18 cellular contexts compared by ENCODE assay signal in genomic region chr7:2938514-2939192, GRCh38.
DNase-seq lines count a peak whose midpoint lies in the region; ATAC-seq and TF ChIP-seq lines count a peak whose summit lies in the region.
"Had no signal": no experiment of that assay in that cellular context is flagged by ENCODE, and none has a peak within 500 bp of the region (broad histone marks: within the 10 kb centered on the region; RNA-seq: fewer than 3 reads in every experiment).

No MANE protein-coding gene starts in this region.

- H2BK5ac ChIP-seq in neuronal stem cell (ENCODE audit: low read length): peak overlapping the region; percentile 18

- peak overlapping the region; percentile 53 for H3K27ac Mint-ChIP-seq in activated CD8-positive, alpha-beta T cell treated with anti-CD3 and anti-CD28 coated beads for 36 hours
- no peak overlapping the region for H3K27ac Mint-ChIP-seq in activated CD8-positive, alpha-beta T cell treated with anti-CD3 and anti-CD28 coated beads, Interleukin-2, amount 10 ng/mL, durations not matched to agents 7 days and 5 days
- peak overlapping the region in 2 of 3 donors; percentile 59 to 93 for H3K27ac Mint-ChIP-seq in IgD-negative memory B cell

- peak overlapping the region; percentile 12 for H3K9ac ChIP-seq in neuronal stem cell (ENCODE audit: low read depth, low read length, poor library complexity)

- H3K4me1 Mint-ChIP-seq in activated CD8-positive, alpha-beta T cell treated with anti-CD3 and anti-CD28 coated beads for 36 hours (ENCODE audit: low read depth): peaks cover 20% of the 10 kb centered on the region
- H3K4me1 Mint-ChIP-seq in activated CD8-positive, alpha-beta T cell treated with anti-CD3 and anti-CD28 coated beads, Interleukin-2, amount 10 ng/mL, durations not matched to agents 7 days and 5 days (ENCODE audit: low read depth): peaks cover 21% of the 10 kb centered on the region
- peaks cover 0 to 10% (median 0%) of the 10 kb centered on the region in 3 donors for H3K4me1 Mint-ChIP-seq in IgD-negative memory B cell

- no peaks in the 10 kb centered on the region for H3K27me3 Mint-ChIP-seq in activated CD8-positive, alpha-beta T cell treated with anti-CD3 and anti-CD28 coated beads for 36 hours
- no peaks in the 10 kb centered on the region for H3K27me3 Mint-ChIP-seq in activated CD8-positive, alpha-beta T cell treated with anti-CD3 and anti-CD28 coated beads, Interleukin-2, amount 10 ng/mL, durations not matched to agents 7 days and 5 days (ENCODE audit: low read depth)
- no peaks in the 10 kb centered on the region for H3K27me3 Mint-ChIP-seq in IgD-negative memory B cell
- H3K27me3 Mint-ChIP-seq: CD4-positive, CD25-positive, alpha-beta regulatory T cell had no signal

- no peak for ATAC-seq in activated CD8-positive, alpha-beta T cell treated with anti-CD3 and anti-CD28 coated beads for 36 hours
- ATAC-seq in activated CD8-positive, alpha-beta T cell treated with anti-CD3 and anti-CD28 coated beads, Interleukin-2, amount 10 ng/mL, durations not matched to agents 7 days and 5 days: no peak
- ATAC-seq in GM21367 (IDR thresholded peaks at IDR 0.05; ENCODE audit: unreplicated experiment) (no peak), GM19455 (IDR thresholded peaks at IDR 0.05; ENCODE audit: unreplicated experiment) (no peak)
- ATAC-seq: A549 had no signal

- H3K4me2 ChIP-seq in neuronal stem cell (ENCODE audit: insufficient read depth, low read length, poor library complexity, severe bottlenecking): no peak overlapping the region
- H3K4me2 ChIP-seq: A549 had no signal

- intact Hi-C loops in activated CD8-positive, alpha-beta T cell treated with anti-CD3 and anti-CD28 coated beads for 36 hours (cut with micrococcal nuclease): no loop called here

- no peaks in the 10 kb centered on the region for H3K79me1 ChIP-seq in neuronal stem cell (ENCODE audit: low read depth, low read length)

- H2BK12ac ChIP-seq in neuronal stem cell (ENCODE audit: low read length): no peak overlapping the region

- peaks cover 0 to 21% (median 0%) of the 10 kb centered on the region in 3 experiments for H3K27me3 ChIP-seq in neuronal stem cell (ENCODE audit: control insufficient read depth in 3 of 3, insufficient read depth in 3 of 3, low read depth in 1 of 3, low read length in 3 of 3)
- H3K27me3 ChIP-seq: right atrium auricular region had no signal

- H3K36me3 Mint-ChIP-seq in activated CD8-positive, alpha-beta T cell treated with anti-CD3 and anti-CD28 coated beads for 36 hours (ENCODE audit: low read depth): peaks cover 50% of the 10 kb centered on the region
- H3K36me3 Mint-ChIP-seq in activated CD8-positive, alpha-beta T cell treated with anti-CD3 and anti-CD28 coated beads, Interleukin-2, amount 10 ng/mL, durations not matched to agents 7 days and 5 days (ENCODE audit: low read depth): peaks cover 79% of the 10 kb centered on the region
- peaks cover 3% of the 10 kb centered on the region for H3K36me3 Mint-ChIP-seq in IgD-negative memory B cell

- no peak overlapping the region for H2BK120ac ChIP-seq in neuronal stem cell (ENCODE audit: low read depth, low read length)

- no peak overlapping the region for H3K4ac ChIP-seq in neuronal stem cell (ENCODE audit: low read length)

- no peak overlapping the region for H3K14ac ChIP-seq in neuronal stem cell (ENCODE audit: low read length)

- H3K18ac ChIP-seq in neuronal stem cell (ENCODE audit: low read length): peak overlapping the region; percentile 46

- H2BK15ac ChIP-seq in neuronal stem cell (ENCODE audit: low read length): peak overlapping the region; percentile 30

- no peak for TF ChIP-seq CTCF in activated CD8-positive, alpha-beta T cell treated with anti-CD3 and anti-CD28 coated beads for 36 hours (IDR thresholded peaks at IDR 0.05)

- peak overlapping the region; percentile 86 for H3K23ac ChIP-seq in neuronal stem cell (ENCODE audit: low read depth, low read length, poor library complexity)

- CTCF ChIA-PET in activated CD8-positive, alpha-beta T cell treated with anti-CD3 and anti-CD28 coated beads for 36 hours (lab: Charles Lee): interaction anchor here (1.1 to 1.5 kb wide), 3 partner anchors 8 to 44 kb away, joined by 3 read pairs; no protein-coding TSS in a partner anchor
- CTCF ChIA-PET in activated CD8-positive, alpha-beta T cell treated with anti-CD3 and anti-CD28 coated beads, Interleukin-2, amount 10 ng/mL, durations not matched to agents 7 days and 5 days (lab: Charles Lee): no interaction called here

- no peak overlapping the region for H4K91ac ChIP-seq in neuronal stem cell (ENCODE audit: low read depth, low read length, poor library complexity)

- H3K27ac ChIP-seq in neuronal stem cell (replicated peaks; ENCODE audit: low read length): no peak overlapping the region
- H3K27ac ChIP-seq: A549, right atrium auricular region had no signal

- H3K4me3 ChIP-seq in neuronal stem cell (ENCODE audit: low read length in 2 of 2): no peak overlapping the region
- H3K4me3 ChIP-seq: A549, right atrium auricular region had no signal

- no peaks in the 10 kb centered on the region for H3K36me3 ChIP-seq in neuronal stem cell (replicated peaks in 1 of 2; ENCODE audit: control insufficient read depth in 2 of 2, insufficient read depth in 2 of 2, low read length in 2 of 2)
- H3K36me3 ChIP-seq: right atrium auricular region had no signal

- peaks cover 0 to 2% of the 10 kb centered on the region in 2 donors for H3K4me1 ChIP-seq in neuronal stem cell (ENCODE audit: control insufficient read depth in 2 of 2, insufficient read depth in 1 of 2, low read depth in 1 of 2, low read length in 2 of 2)
- H3K4me1 ChIP-seq: right atrium auricular region had no signal

- H3K4me3 Mint-ChIP-seq in activated CD8-positive, alpha-beta T cell treated with anti-CD3 and anti-CD28 coated beads for 36 hours: no peak overlapping the region
- H3K4me3 Mint-ChIP-seq in activated CD8-positive, alpha-beta T cell treated with anti-CD3 and anti-CD28 coated beads, Interleukin-2, amount 10 ng/mL, durations not matched to agents 7 days and 5 days: no peak overlapping the region
- H3K4me3 Mint-ChIP-seq in IgD-negative memory B cell: no peak overlapping the region
- H3K4me3 Mint-ChIP-seq: CD4-positive, CD25-positive, alpha-beta regulatory T cell had no signal

- DNase-seq in activated CD8-positive, alpha-beta T cell treated with anti-CD3 and anti-CD28 coated beads for 36 hours: no peak
- no peak for DNase-seq in activated CD8-positive, alpha-beta T cell treated with anti-CD3 and anti-CD28 coated beads, Interleukin-2, amount 10 ng/mL, durations not matched to agents 7 days and 5 days
- DNase-seq in ecto neural progenitor cell (ENCODE audit: low spot score) (peak; percentile 62), neuronal stem cell (ENCODE audit: low spot score) (no peak), DMS 273 treated with DMSO at 0.1 percent for 48 hours (lab: John Stamatoyannopoulos, UW) (no peak)
- DNase-seq: activated CD4-positive, alpha-beta T cell treated with anti-CD3 and anti-CD28 coated beads, Interleukin-2, amount 50 U/mL, for 1 hour; CD4-positive, CD25-positive, alpha-beta regulatory T cell; GOT3; NCI-H187; NCI-H345; stimulated activated naive CD4-positive, alpha-beta T cell treated with Interleukin-2 at 50 U/mL for 16 hours; trophoblast cell had no signal

- no CpG with 5 or more reads among the region's 19 CpGs for WGBS in neuronal stem cell (ENCODE audit: extremely low coverage in 2 of 2, insufficient read length in 2 of 2, insufficient replicate concordance in 1 of 2), 2 donors

- no peaks in the 10 kb centered on the region for H3K9me3 Mint-ChIP-seq in activated CD8-positive, alpha-beta T cell treated with anti-CD3 and anti-CD28 coated beads for 36 hours
- H3K9me3 Mint-ChIP-seq in activated CD8-positive, alpha-beta T cell treated with anti-CD3 and anti-CD28 coated beads, Interleukin-2, amount 10 ng/mL, durations not matched to agents 7 days and 5 days (ENCODE audit: insufficient read depth): no peaks in the 10 kb centered on the region
- no peaks in the 10 kb centered on the region for H3K9me3 Mint-ChIP-seq in IgD-negative memory B cell
- H3K9me3 Mint-ChIP-seq: activated T-helper 2 cell treated with anti-CD3 and anti-CD28 coated beads, Interferon-gamma antibody, Interleukin-2, Interleukin-4, amounts not matched to agents 10 μg/mL and 5 μg/mL and 100 μg/mL, durations not matched to agents 14 hours and 24 hours and 36 hours; CD4-positive, CD25-positive, alpha-beta regulatory T cell had no signal

- POLR2A ChIA-PET in activated CD8-positive, alpha-beta T cell treated with anti-CD3 and anti-CD28 coated beads for 36 hours (lab: Charles Lee): interaction anchor here (0.8 to 1.0 kb wide), 2 partner anchors 15 to 216 kb away, joined by 4 to 5 read pairs; no protein-coding TSS in a partner anchor
- POLR2A ChIA-PET in activated CD8-positive, alpha-beta T cell treated with anti-CD3 and anti-CD28 coated beads, Interleukin-2, amount 10 ng/mL, durations not matched to agents 7 days and 5 days (lab: Charles Lee): interaction anchor here (1.2 kb wide), 1 partner anchor 12 kb away, joined by 4 read pairs; no protein-coding TSS in a partner anchor

- no peaks in the 10 kb centered on the region for H3K9me3 ChIP-seq in neuronal stem cell (replicated peaks in 1 of 2; ENCODE audit: control insufficient read depth in 2 of 2, insufficient read depth in 1 of 2, low read depth in 1 of 2, low read length in 2 of 2)
- H3K9me3 ChIP-seq: A549, right atrium auricular region had no signal

- H2AFZ ChIP-seq in neuronal stem cell (ENCODE audit: low read length): no peak overlapping the region

- peak overlapping the region; percentile 44 for H2AK5ac ChIP-seq in neuronal stem cell (ENCODE audit: low read depth, low read length)

- H4K8ac ChIP-seq in neuronal stem cell (ENCODE audit: low read depth, low read length): no peak overlapping the region
